22 cellular contexts compared by ENCODE assay signal in genomic region chr10:62238880-62239279, GRCh38. TPM values are rescaled to one million over a fixed set of nuclear protein-coding genes. Genes with fewer than 3 reads are reported as not detected.
DNase-seq lines count a peak whose midpoint lies in the region; ATAC-seq and TF ChIP-seq lines count a peak whose summit lies in the region.
"Had no signal": no experiment of that assay in that cellular context is flagged by ENCODE, and none has a peak within 500 bp of the region (broad histone marks: within the 10 kb centered on the region; RNA-seq: fewer than 3 reads in every experiment).

No MANE protein-coding gene starts in this region.

- 95 to 100% (median 98%) methylated on average over 1 of the region's 1 CpG for WGBS in stomach, 5 donors

- H3K4me1 ChIP-seq in CD8-positive, alpha-beta memory T cell (ENCODE audit: insufficient read depth, low read length): peaks cover 15% of the 10 kb centered on the region
- no peaks in the 10 kb centered on the region for H3K4me1 ChIP-seq in mucosa of descending colon (ENCODE audit: low read depth)
- H3K4me1 ChIP-seq in stomach: peaks cover 0 to 14% (median 4%) of the 10 kb centered on the region in 4 donors

- H3K4me3 ChIP-seq in CD8-positive, alpha-beta memory T cell (ENCODE audit: low read length): no peak overlapping the region
- H3K4me3 ChIP-seq in mucosa of descending colon (no peak overlapping the region), stomach (no peak overlapping the region)
- H3K4me3 ChIP-seq: MG63, tibial artery had no signal

- peaks cover 24% of the 10 kb centered on the region for H3K36me3 Mint-ChIP-seq in activated CD8-positive, alpha-beta T cell treated with anti-CD3 and anti-CD28 coated beads, Interleukin-2, amount 10 ng/mL, durations not matched to agents 7 days and 5 days (ENCODE audit: low read depth)
- peaks cover 1% of the 10 kb centered on the region for H3K36me3 Mint-ChIP-seq in activated CD8-positive, alpha-beta T cell treated with anti-CD3 and anti-CD28 coated beads for 36 hours (ENCODE audit: low read depth)
- no peaks in the 10 kb centered on the region for H3K36me3 Mint-ChIP-seq in CD8-positive, alpha-beta memory T cell
- no peaks in the 10 kb centered on the region for H3K36me3 Mint-ChIP-seq in T-cell
- H3K36me3 Mint-ChIP-seq: natural killer cell treated with Interleukin-12 subunit alpha and Interleukin-12 subunit beta and Interleukin-15 and Interleukin-18, amount 100 ng/mL, for 72 hours had no signal

- H3K4me1 Mint-ChIP-seq in activated CD8-positive, alpha-beta T cell treated with anti-CD3 and anti-CD28 coated beads, Interleukin-2, amount 10 ng/mL, durations not matched to agents 7 days and 5 days (ENCODE audit: low read depth): peaks cover 37% of the 10 kb centered on the region
- H3K4me1 Mint-ChIP-seq in activated CD8-positive, alpha-beta T cell treated with anti-CD3 and anti-CD28 coated beads for 36 hours (ENCODE audit: low read depth): peaks cover 31% of the 10 kb centered on the region
- peaks cover 28 to 47% (median 39%) of the 10 kb centered on the region in 3 donors for H3K4me1 Mint-ChIP-seq in CD8-positive, alpha-beta memory T cell
- peaks cover 36 to 54% (median 46%) of the 10 kb centered on the region in 3 donors for H3K4me1 Mint-ChIP-seq in T-cell

- no peak for TF ChIP-seq EP300 in stomach (IDR thresholded peaks at IDR 0.05)

- no peak overlapping the region for H3K4me3 Mint-ChIP-seq in activated CD8-positive, alpha-beta T cell treated with anti-CD3 and anti-CD28 coated beads, Interleukin-2, amount 10 ng/mL, durations not matched to agents 7 days and 5 days
- no peak overlapping the region for H3K4me3 Mint-ChIP-seq in activated CD8-positive, alpha-beta T cell treated with anti-CD3 and anti-CD28 coated beads for 36 hours
- peak overlapping the region in 4 of 7 donors; percentile 6 to 55 (median 24) for H3K4me3 Mint-ChIP-seq in CD8-positive, alpha-beta memory T cell
- H3K4me3 Mint-ChIP-seq in T-cell: peak overlapping the region; percentile 9 to 53 (median 36)
- H3K4me3 Mint-ChIP-seq: natural killer cell treated with Interleukin-12 subunit alpha and Interleukin-12 subunit beta and Interleukin-15 and Interleukin-18, amount 100 ng/mL, for 72 hours; stimulated activated naive CD8-positive, alpha-beta T cell treated with anti-CD3 and anti-CD28 coated beads, Interleukin-15, amount 100 ng/mL, for 72 hours had no signal

- no peaks in the 10 kb centered on the region for H3K27me3 ChIP-seq in CD8-positive, alpha-beta memory T cell (ENCODE audit: insufficient read depth, low read length, poor library complexity, severe bottlenecking)
- no peaks in the 10 kb centered on the region for H3K27me3 ChIP-seq in stomach
- H3K27me3 ChIP-seq: MG63, tibial artery had no signal

- H3K36me3 ChIP-seq in CD8-positive, alpha-beta memory T cell (ENCODE audit: insufficient read depth, low read length): no peaks in the 10 kb centered on the region
- H3K36me3 ChIP-seq in mucosa of descending colon (ENCODE audit: low read depth) (no peaks in the 10 kb centered on the region), stomach (no peaks in the 10 kb centered on the region)
- H3K36me3 ChIP-seq: MG63, tibial artery had no signal

- no peak for TF ChIP-seq POLR2A in stomach (IDR thresholded peaks at IDR 0.05)

- H3K27me3 Mint-ChIP-seq in activated CD8-positive, alpha-beta T cell treated with anti-CD3 and anti-CD28 coated beads, Interleukin-2, amount 10 ng/mL, durations not matched to agents 7 days and 5 days (ENCODE audit: low read depth): no peaks in the 10 kb centered on the region
- H3K27me3 Mint-ChIP-seq in activated CD8-positive, alpha-beta T cell treated with anti-CD3 and anti-CD28 coated beads for 36 hours: no peaks in the 10 kb centered on the region
- H3K27me3 Mint-ChIP-seq in CD8-positive, alpha-beta memory T cell: no peaks in the 10 kb centered on the region
- no peaks in the 10 kb centered on the region for H3K27me3 Mint-ChIP-seq in T-cell
- H3K27me3 Mint-ChIP-seq: effector memory CD8-positive, alpha-beta T cell; natural killer cell treated with Interleukin-12 subunit alpha and Interleukin-12 subunit beta and Interleukin-15 and Interleukin-18, amount 100 ng/mL, for 72 hours; stimulated activated naive CD8-positive, alpha-beta T cell treated with anti-CD3 and anti-CD28 coated beads, Interleukin-15, amount 100 ng/mL, for 72 hours had no signal

- POLR2A ChIA-PET in activated CD8-positive, alpha-beta T cell treated with anti-CD3 and anti-CD28 coated beads, Interleukin-2, amount 10 ng/mL, durations not matched to agents 7 days and 5 days (lab: Charles Lee): interaction anchor here (0.6 to 1.2 kb wide), 2 partner anchors 151 to 336 kb away, joined by 3 read pairs; no protein-coding TSS in a partner anchor
- POLR2A ChIA-PET in activated CD8-positive, alpha-beta T cell treated with anti-CD3 and anti-CD28 coated beads for 36 hours (lab: Charles Lee): no interaction called here
- POLR2A ChIA-PET in CD8-positive, alpha-beta memory T cell (lab: Charles Lee): no interaction called here
- POLR2A ChIA-PET in T-cell (lab: Charles Lee): no interaction called here

- no peaks in the 10 kb centered on the region for H3K9me3 ChIP-seq in CD8-positive, alpha-beta memory T cell (ENCODE audit: low read length)
- H3K9me3 ChIP-seq in mucosa of descending colon (no peaks in the 10 kb centered on the region), stomach (no peaks in the 10 kb centered on the region)
- H3K9me3 ChIP-seq: Caco-2, MG63, tibial artery had no signal

- no peaks in the 10 kb centered on the region for H3K9me3 Mint-ChIP-seq in activated CD8-positive, alpha-beta T cell treated with anti-CD3 and anti-CD28 coated beads, Interleukin-2, amount 10 ng/mL, durations not matched to agents 7 days and 5 days (ENCODE audit: insufficient read depth)
- H3K9me3 Mint-ChIP-seq in activated CD8-positive, alpha-beta T cell treated with anti-CD3 and anti-CD28 coated beads for 36 hours: no peaks in the 10 kb centered on the region
- H3K9me3 Mint-ChIP-seq in CD8-positive, alpha-beta memory T cell: no peaks in the 10 kb centered on the region
- no peaks in the 10 kb centered on the region for H3K9me3 Mint-ChIP-seq in T-cell
- H3K9me3 Mint-ChIP-seq: effector memory CD8-positive, alpha-beta T cell; natural killer cell treated with Interleukin-12 subunit alpha and Interleukin-12 subunit beta and Interleukin-15 and Interleukin-18, amount 100 ng/mL, for 72 hours; stimulated activated naive CD8-positive, alpha-beta T cell treated with anti-CD3 and anti-CD28 coated beads, Interleukin-15, amount 100 ng/mL, for 72 hours had no signal

- no peak for TF ChIP-seq CTCF in activated CD8-positive, alpha-beta T cell treated with anti-CD3 and anti-CD28 coated beads for 36 hours (IDR thresholded peaks at IDR 0.05)
- TF ChIP-seq CTCF in mucosa of descending colon (IDR thresholded peaks at IDR 0.05): no peak
- no peak for TF ChIP-seq CTCF in stomach (IDR thresholded peaks at IDR 0.05)
- no peak for TF ChIP-seq CTCF in GM20000 (IDR thresholded peaks at IDR 0.05; ENCODE audit: extremely low read depth, missing control alignments)

- intact Hi-C loops in activated CD8-positive, alpha-beta T cell treated with anti-CD3 and anti-CD28 coated beads for 36 hours (cut with micrococcal nuclease): no loop called here
- intact Hi-C loops in mucosa of descending colon (cut with DNase I, micrococcal nuclease): no loop called here
- intact Hi-C loops in stomach (cut with DNase I; ENCODE audit: low total_unique reads): no loop called here

- H3K27ac ChIP-seq in CD8-positive, alpha-beta memory T cell (ENCODE audit: low read depth, low read length): no peak overlapping the region
- H3K27ac ChIP-seq in stomach: no peak overlapping the region
- H3K27ac ChIP-seq: tibial artery had no signal

- ATAC-seq in activated CD8-positive, alpha-beta T cell treated with anti-CD3 and anti-CD28 coated beads, Interleukin-2, amount 10 ng/mL, durations not matched to agents 7 days and 5 days: no peak
- ATAC-seq in activated CD8-positive, alpha-beta T cell treated with anti-CD3 and anti-CD28 coated beads for 36 hours: no peak
- ATAC-seq in T-cell (replicated peaks in 1 of 4) (no peak), mucosa of descending colon (peak; percentile 73)
- ATAC-seq: activated naive CD4-positive, alpha-beta T cell treated with anti-CD3 and anti-CD28 coated beads, Interleukin-2, amount 50 U/mL, for 72 hours; effector memory CD8-positive, alpha-beta T cell; natural killer cell treated with Interleukin-12 subunit alpha and Interleukin-12 subunit beta and Interleukin-15 and Interleukin-18, amount 100 ng/mL, for 72 hours; stimulated activated naive CD8-positive, alpha-beta T cell treated with anti-CD3 and anti-CD28 coated beads, Interleukin-15, amount 100 ng/mL, for 72 hours had no signal

- DNase-seq in activated CD8-positive, alpha-beta T cell treated with anti-CD3 and anti-CD28 coated beads, Interleukin-2, amount 10 ng/mL, durations not matched to agents 7 days and 5 days: no peak
- no peak for DNase-seq in activated CD8-positive, alpha-beta T cell treated with anti-CD3 and anti-CD28 coated beads for 36 hours
- DNase-seq in CD8-positive, alpha-beta memory T cell: no peak
- DNase-seq in T-cell: no peak
- no peak for DNase-seq in mucosa of descending colon
- no peak for DNase-seq in HK-2 (ENCODE audit: unreplicated experiment)
- no peak for DNase-seq in stomach
- no peak for DNase-seq in GM20000 (ENCODE audit: low spot score)
- DNase-seq: ACHN; activated CD4-positive, alpha-beta T cell treated with anti-CD3 and anti-CD28 coated beads for 48 hours; anterior cingulate cortex; Caco-2; effector memory CD8-positive, alpha-beta T cell; MG63; midbrain; NCI-H1105 treated with DMSO at 0.1 percent for 48 hours; NCI-H1930; NCI-H526 treated with DMSO at 0.1 percent for 48 hours; stimulated activated naive CD8-positive, alpha-beta T cell treated with anti-CD3 and anti-CD28 coated beads, Interleukin-15, amount 100 ng/mL, for 72 hours; tibial artery had no signal

- CTCF ChIA-PET in activated CD8-positive, alpha-beta T cell treated with anti-CD3 and anti-CD28 coated beads, Interleukin-2, amount 10 ng/mL, durations not matched to agents 7 days and 5 days (lab: Charles Lee): interaction anchor here (0.8 to 1.0 kb wide), 2 partner anchors 26 to 200 kb away, joined by 3 read pairs; no protein-coding TSS in a partner anchor
- CTCF ChIA-PET in activated CD8-positive, alpha-beta T cell treated with anti-CD3 and anti-CD28 coated beads for 36 hours (lab: Charles Lee): interaction anchor here (0.9 kb wide), 1 partner anchor 200 kb away, joined by 3 read pairs; no protein-coding TSS in a partner anchor
- CTCF ChIA-PET in CD8-positive, alpha-beta memory T cell (lab: Charles Lee): interaction anchor here (1.8 kb wide), 1 partner anchor 56 kb away, joined by 4 read pairs; no protein-coding TSS in a partner anchor
- CTCF ChIA-PET in T-cell (lab: Charles Lee): interaction anchor here in 1 of 2 donors (0.6 to 3.0 kb wide), 4 partner anchors 9 to 200 kb away, joined by 3 to 26 read pairs (median 6); no protein-coding TSS in a partner anchor

- peak overlapping the region; percentile 20 for H3K27ac Mint-ChIP-seq in activated CD8-positive, alpha-beta T cell treated with anti-CD3 and anti-CD28 coated beads, Interleukin-2, amount 10 ng/mL, durations not matched to agents 7 days and 5 days
- H3K27ac Mint-ChIP-seq in activated CD8-positive, alpha-beta T cell treated with anti-CD3 and anti-CD28 coated beads for 36 hours: no peak overlapping the region
- H3K27ac Mint-ChIP-seq in CD8-positive, alpha-beta memory T cell: peak overlapping the region in 1 of 8 donors; percentile 48
- peak overlapping the region in 1 of 2 donors; percentile 63 for H3K27ac Mint-ChIP-seq in T-cell
- H3K27ac Mint-ChIP-seq: activated naive CD4-positive, alpha-beta T cell treated with anti-CD3 and anti-CD28 coated beads, Interleukin-2, amount 50 U/mL, for 72 hours; effector memory CD8-positive, alpha-beta T cell; stimulated activated naive CD8-positive, alpha-beta T cell treated with anti-CD3 and anti-CD28 coated beads, Interleukin-15, amount 100 ng/mL, for 72 hours had no signal

RNA-seq across cellular contexts. Expression of gene RTKN2, which starts 29.8 kb away (rescaled TPM):
- 1 to 10 TPM; 2.2 to 2.6 TPM for total RNA-seq in activated CD8-positive, alpha-beta T cell treated with anti-CD3 and anti-CD28 coated beads, Interleukin-2, amount 10 ng/mL, durations not matched to agents 7 days and 5 days
- 1 to 10 TPM; 1.1 to 1.4 TPM for total RNA-seq in activated CD8-positive, alpha-beta T cell treated with anti-CD3 and anti-CD28 coated beads for 36 hours
- 1 to 10 TPM; 1.6 to 1.7 TPM for total RNA-seq in CD8-positive, alpha-beta memory T cell
- polyA plus RNA-seq in CD8-positive, alpha-beta memory T cell: 1.9 TPM
- total RNA-seq in T-cell (10 to 100 TPM in 4 of 5 donors, 1 to 10 TPM in 1; 9.0 to 15.5 (median 12.4) TPM), mucosa of descending colon (1 to 10 TPM in 2 of 3 donors, under 1 TPM in 1; 0.70 to 4.3 (median 1.8) TPM), stomach (1 to 10 TPM in 2 of 5 donors, under 1 TPM in 1, not detected in 2; 0.58 to 8.4 (median 2.9) TPM)
- 1 to 10 TPM in 1 of 3 donors, under 1 TPM in 2; 0.15 to 3.0 (median 0.68) TPM for polyA plus RNA-seq in stomach

Comparison
In these comparisons a context has a peak if more than half of its experiments do, and no peak if none do; other contexts are left out.
1. H3K4me3 Mint-ChIP-seq: peak in CD8-positive, alpha-beta memory T cell (4 of 7) and T-cell (3 of 3); none in activated CD8-positive, alpha-beta T cell treated with anti-CD3 and anti-CD28 coated beads, Interleukin-2, amount 10 ng/mL, durations not matched to agents 7 days and 5 days (single experiment) and activated CD8-positive, alpha-beta T cell treated with anti-CD3 and anti-CD28 coated beads for 36 hours (single experiment).